9 cellular contexts compared by ENCODE assay signal in the genomic region with DNA sequence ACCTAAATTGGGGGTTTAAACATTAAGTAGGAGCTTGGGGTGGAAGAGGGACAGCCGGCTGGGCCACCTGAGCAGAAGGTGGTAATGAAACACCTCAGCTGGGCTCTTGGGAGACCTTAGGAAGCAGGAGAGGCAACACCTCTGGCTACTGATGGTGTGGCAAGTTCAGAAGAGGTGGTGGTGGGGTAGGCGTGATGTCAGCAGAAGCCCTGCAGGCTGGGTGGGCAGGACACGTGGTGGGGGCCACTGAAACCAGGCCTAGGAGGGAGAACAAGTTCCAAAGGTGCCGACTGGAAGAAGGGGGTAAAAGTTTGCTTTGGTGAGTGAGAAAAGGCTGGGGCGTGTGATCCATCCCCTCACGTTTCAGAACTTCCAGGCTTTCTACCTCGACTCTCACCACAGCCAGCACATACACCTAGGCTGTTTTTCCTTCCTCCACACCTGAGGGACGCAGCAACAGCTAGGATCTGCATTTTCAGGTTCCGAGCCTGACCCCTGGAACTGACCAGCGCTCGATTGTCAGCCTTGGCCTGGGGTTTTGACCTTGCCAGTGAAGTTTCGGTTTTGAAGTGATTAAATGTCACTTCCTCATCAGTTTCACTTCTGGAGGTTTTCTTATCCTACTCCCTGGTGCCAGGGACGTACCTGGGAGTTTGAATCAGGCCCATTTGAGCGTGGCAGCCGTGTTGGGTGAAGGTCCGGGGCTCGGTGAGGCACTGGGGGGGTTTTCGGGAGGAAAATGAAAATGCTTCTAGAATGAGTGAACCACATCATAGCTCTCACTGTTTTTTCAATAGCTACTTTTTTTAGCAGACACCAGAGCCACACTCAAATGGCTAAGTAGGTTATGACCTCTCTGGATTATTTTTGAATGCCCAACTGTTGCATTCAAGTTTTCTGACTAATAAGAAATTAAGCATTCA. TPM values are rescaled to one million over a fixed set of nuclear protein-coding genes. Genes with fewer than 3 reads are reported as not detected.
DNase-seq lines count a peak whose midpoint lies in the region; ATAC-seq, FAIRE-seq and TF ChIP-seq lines count a peak whose summit lies in the region.
"Had no signal": no experiment of that assay in that cellular context is flagged by ENCODE, and none has a peak within 500 bp of the region (broad histone marks: within the 10 kb centered on the region; RNA-seq: fewer than 3 reads in every experiment).

No MANE protein-coding gene starts in this region.

- peak overlapping the region; percentile 40 for H3K27ac ChIP-seq in substantia nigra (ENCODE audit: low read depth, low read length, poor library complexity, severe bottlenecking)

- no peaks in the 10 kb centered on the region for H3K9me3 Mint-ChIP-seq in activated CD8-positive, alpha-beta memory T cell treated with anti-CD3 and anti-CD28 coated beads, Interleukin-2, amount 10 ng/mL, durations not matched to agents 7 days and 5 days (ENCODE audit: low read depth)
- no peaks in the 10 kb centered on the region for H3K9me3 Mint-ChIP-seq in WTC11

- CTCF ChIA-PET in activated CD8-positive, alpha-beta memory T cell treated with anti-CD3 and anti-CD28 coated beads, Interleukin-2, amount 10 ng/mL, durations not matched to agents 7 days and 5 days (lab: Charles Lee) = interaction anchor here (0.7 to 3.0 kb wide), 5 partner anchors 11 to 720 kb away, joined by 3 to 9 read pairs (median 5); no protein-coding TSS in a partner anchor
- CTCF ChIA-PET in WTC11 (lab: Charles Lee) = interaction anchor here (0.7 to 1.5 kb wide), 4 partner anchors 11 to 146 kb away, joined by 3 to 5 read pairs (median 4); no protein-coding TSS in a partner anchor

- DNase-seq in activated CD8-positive, alpha-beta memory T cell treated with anti-CD3 and anti-CD28 coated beads, Interleukin-2, amount 10 ng/mL, durations not matched to agents 7 days and 5 days = no peak
- DNase-seq in activated CD8-positive, alpha-beta memory T cell treated with anti-CD3 and anti-CD28 coated beads for 24 hours = no peak
- DNase-seq in WTC11 (ENCODE audit: low spot score) (no peak), kidney glomerular epithelial cell (lab: John Stamatoyannopoulos, UW) (peak; percentile 23), substantia nigra (lab: John Stamatoyannopoulos, UW) (peak in 1 of 49 donors; percentile 14), frontal cortex (ENCODE audit: low spot score in 2 of 2) (no peak), AML-193 (lab: John Stamatoyannopoulos, UW) (no peak)
- DNase-seq: activated CD4-positive, alpha-beta T cell treated with anti-CD3 and anti-CD28 coated beads for 48 hours had no signal

- H3K4me3 Mint-ChIP-seq in activated CD8-positive, alpha-beta memory T cell treated with anti-CD3 and anti-CD28 coated beads, Interleukin-2, amount 10 ng/mL, durations not matched to agents 7 days and 5 days = no peak overlapping the region
- H3K4me3 Mint-ChIP-seq in WTC11 = no peak overlapping the region

- POLR2A ChIA-PET in WTC11 (lab: Charles Lee) = no interaction called here

- peaks cover 60% of the 10 kb centered on the region for H3K4me1 Mint-ChIP-seq in activated CD8-positive, alpha-beta memory T cell treated with anti-CD3 and anti-CD28 coated beads, Interleukin-2, amount 10 ng/mL, durations not matched to agents 7 days and 5 days
- peaks cover 38% of the 10 kb centered on the region for H3K4me1 Mint-ChIP-seq in WTC11

- peak overlapping the region; percentile 65 for H3K27ac Mint-ChIP-seq in activated CD8-positive, alpha-beta memory T cell treated with anti-CD3 and anti-CD28 coated beads, Interleukin-2, amount 10 ng/mL, durations not matched to agents 7 days and 5 days
- H3K27ac Mint-ChIP-seq in WTC11 = peak overlapping the region; percentile 91

- no peaks in the 10 kb centered on the region for H3K27me3 Mint-ChIP-seq in activated CD8-positive, alpha-beta memory T cell treated with anti-CD3 and anti-CD28 coated beads, Interleukin-2, amount 10 ng/mL, durations not matched to agents 7 days and 5 days
- H3K27me3 Mint-ChIP-seq in WTC11 (ENCODE audit: low read depth) = no peaks in the 10 kb centered on the region

- H3K36me3 Mint-ChIP-seq in activated CD8-positive, alpha-beta memory T cell treated with anti-CD3 and anti-CD28 coated beads, Interleukin-2, amount 10 ng/mL, durations not matched to agents 7 days and 5 days = peaks cover 34% of the 10 kb centered on the region
- H3K36me3 Mint-ChIP-seq in WTC11 = peaks cover 38% of the 10 kb centered on the region

- TF ChIP-seq CTCF in WTC11 (IDR thresholded peaks at IDR 0.05) = no peak

- FAIRE-seq in frontal cortex (lab: Jason Lieb, UNC) = no peak

- no peak for ATAC-seq in activated CD8-positive, alpha-beta memory T cell treated with anti-CD3 and anti-CD28 coated beads, Interleukin-2, amount 10 ng/mL, durations not matched to agents 7 days and 5 days
- ATAC-seq in WTC11 (no peak), GM21360 (IDR thresholded peaks at IDR 0.05; ENCODE audit: unreplicated experiment) (no peak)

TF ChIP-seq in WTC11, 78 proteins besides CTCF, POLR2A, EP300 and RAD21:
- TF ChIP-seq NFE2L1 (CRISPR knock-in tag; IDR thresholded peaks at IDR 0.05) (no peak), USF2 (CRISPR knock-in tag; IDR thresholded peaks at IDR 0.05) (no peak), TEAD4 (CRISPR knock-in tag; IDR thresholded peaks at IDR 0.05) (no peak), GRHL2 (CRISPR knock-in tag; IDR thresholded peaks at IDR 0.05; ENCODE audit: insufficient replicate concordance, severe bottlenecking) (no peak)
- TF ChIP-seq, protein P1, sequence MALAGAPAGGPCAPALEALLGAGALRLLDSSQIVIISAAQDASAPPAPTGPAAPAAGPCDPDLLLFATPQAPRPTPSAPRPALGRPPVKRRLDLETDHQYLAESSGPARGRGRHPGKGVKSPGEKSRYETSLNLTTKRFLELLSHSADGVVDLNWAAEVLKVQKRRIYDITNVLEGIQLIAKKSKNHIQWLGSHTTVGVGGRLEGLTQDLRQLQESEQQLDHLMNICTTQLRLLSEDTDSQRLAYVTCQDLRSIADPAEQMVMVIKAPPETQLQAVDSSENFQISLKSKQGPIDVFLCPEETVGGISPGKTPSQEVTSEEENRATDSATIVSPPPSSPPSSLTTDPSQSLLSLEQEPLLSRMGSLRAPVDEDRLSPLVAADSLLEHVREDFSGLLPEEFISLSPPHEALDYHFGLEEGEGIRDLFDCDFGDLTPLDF (CRISPR knock-in tag; IDR thresholded peaks at IDR 0.05) = no peak
- TF ChIP-seq, protein P2, sequence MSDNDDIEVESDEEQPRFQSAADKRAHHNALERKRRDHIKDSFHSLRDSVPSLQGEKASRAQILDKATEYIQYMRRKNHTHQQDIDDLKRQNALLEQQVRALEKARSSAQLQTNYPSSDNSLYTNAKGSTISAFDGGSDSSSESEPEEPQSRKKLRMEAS (CRISPR knock-in tag; IDR thresholded peaks at IDR 0.05) = no peak

RNA-seq across cellular contexts. Expression of gene SNN, which starts 10.0 kb away (rescaled TPM):
- 1 to 10 TPM; 3.0 to 4.0 TPM for total RNA-seq in activated CD8-positive, alpha-beta memory T cell treated with anti-CD3 and anti-CD28 coated beads, Interleukin-2, amount 10 ng/mL, durations not matched to agents 7 days and 5 days
- total RNA-seq in WTC11 (2021) = 54.2 to 65.2 TPM (median 56.2 TPM) in 3 replicates
- total RNA-seq in frontal cortex = 154 TPM

Comparison
In these comparisons a context has a peak if more than half of its experiments do, and no peak if none do; other contexts are left out.
1. RNA of gene SNN, which starts 10.0 kb away (total RNA-seq): 154 TPM in frontal cortex (single experiment) and 54.2 to 65.2 TPM in WTC11; 3.0 to 4.0 TPM in activated CD8-positive, alpha-beta memory T cell treated with anti-CD3 and anti-CD28 coated beads, Interleukin-2, amount 10 ng/mL, durations not matched to agents 7 days and 5 days; every median in the first group is over 10 times any median in the second.